Comparison of ENCODE assay signal across 16 cellular contexts in genomic region chr2:12304494-12305228, GRCh38.
DNase-seq lines count a peak whose midpoint lies in the region; ATAC-seq and TF ChIP-seq lines count a peak whose summit lies in the region.
"Had no signal": no experiment of that assay in that cellular context is flagged by ENCODE, and none has a peak within 500 bp of the region (broad histone marks: within the 10 kb centered on the region; RNA-seq: fewer than 3 reads in every experiment).

No MANE protein-coding gene starts in this region.

- POLR2A ChIA-PET in activated CD8-positive, alpha-beta T cell treated with anti-CD3 and anti-CD28 coated beads, Interleukin-2, amount 10 ng/mL, durations not matched to agents 7 days and 5 days (lab: Charles Lee), result interaction anchor here (1.0 kb wide), 1 partner anchor 9 kb away, joined by 3 read pairs; no protein-coding TSS in a partner anchor
- POLR2A ChIA-PET in activated CD8-positive, alpha-beta T cell treated with anti-CD3 and anti-CD28 coated beads for 36 hours (lab: Charles Lee), result interaction anchor here (0.5 kb wide), 1 partner anchor 96 kb away, joined by 3 read pairs; no protein-coding TSS in a partner anchor

- H3K27ac ChIP-seq in endodermal cell (ENCODE audit: low read depth, low read length) (no peak overlapping the region), osteoblast (ENCODE audit: low read depth, low read length) (no peak overlapping the region), spleen (no peak overlapping the region)
- H3K27ac ChIP-seq: thoracic aorta had no signal

- no peaks in the 10 kb centered on the region for H3K27me3 ChIP-seq in endodermal cell (ENCODE audit: control insufficient read depth, insufficient read depth, low read length, poor library complexity, severe bottlenecking)
- no peaks in the 10 kb centered on the region for H3K27me3 ChIP-seq in osteoblast (ENCODE audit: insufficient read depth, low read length)
- no peaks in the 10 kb centered on the region for H3K27me3 ChIP-seq in spleen (replicated peaks in 1 of 7)

- 89 to 93% methylated on average over 2 of the region's 2 CpGs for WGBS in endodermal cell (ENCODE audit: insufficient coverage in 1 of 2, insufficient read length in 1 of 2), 2 experiments
- 53 to 68% (median 63%) methylated on average over 2 of the region's 2 CpGs for WGBS in spleen, 5 donors

- no peaks in the 10 kb centered on the region for H4K20me1 ChIP-seq in osteoblast (ENCODE audit: insufficient read depth, low read length)

- DNase-seq in activated CD8-positive, alpha-beta T cell treated with anti-CD3 and anti-CD28 coated beads, Interleukin-2, amount 10 ng/mL, durations not matched to agents 7 days and 5 days, result no peak
- no peak for DNase-seq in activated CD8-positive, alpha-beta T cell treated with anti-CD3 and anti-CD28 coated beads for 36 hours
- peak; percentile 30 for DNase-seq in NCI-H1105 (lab: John Stamatoyannopoulos, UW)
- DNase-seq in endodermal cell, result no peak
- DNase-seq in osteoblast (ENCODE audit: insufficient read length, low spot score, missing footprints), result peak; percentile 3
- DNase-seq in spleen, result no peak
- DNase-seq: activated CD4-positive, alpha-beta T cell treated with anti-CD3 and anti-CD28 coated beads, Interleukin-2, amount 10 ng/mL, durations not matched to agents 7 days and 5 days; activated T-cell treated with anti-CD3 and anti-CD28 coated beads, Interleukin-2, amount 50 U/mL, for 72 hours; Caco-2; GF-D8; MM.1S; natural killer cell had no signal

- H3K9me3 ChIP-seq in endodermal cell (ENCODE audit: control insufficient read depth, low read length) (peaks cover 5% of the 10 kb centered on the region), osteoblast (ENCODE audit: low read depth, low read length) (no peaks in the 10 kb centered on the region), spleen (no peaks in the 10 kb centered on the region)
- H3K9me3 ChIP-seq: Caco-2, thoracic aorta had no signal

- H3K4me1 ChIP-seq in endodermal cell (ENCODE audit: control insufficient read depth, insufficient read depth, low read length) (peaks cover 4% of the 10 kb centered on the region), osteoblast (ENCODE audit: insufficient read depth, low read length) (peaks cover 23% of the 10 kb centered on the region), spleen (peaks cover 0 to 7% (median 0%) of the 10 kb centered on the region in 6 donors)
- H3K4me1 ChIP-seq: Caco-2 had no signal

- intact Hi-C loops in activated CD8-positive, alpha-beta T cell treated with anti-CD3 and anti-CD28 coated beads for 36 hours (cut with micrococcal nuclease), result no loop called here
- intact Hi-C loops in spleen (cut with DNase I; ENCODE audit: low total_unique reads), result no loop called here

- no peak for TF ChIP-seq CTCF in activated CD8-positive, alpha-beta T cell treated with anti-CD3 and anti-CD28 coated beads for 36 hours (IDR thresholded peaks at IDR 0.05)
- TF ChIP-seq CTCF in endodermal cell (conservative IDR thresholded peaks at IDR 0.05) (no peak), osteoblast (IDR thresholded peaks at IDR 0.05; ENCODE audit: extremely low read depth, low read depth, low read length) (no peak), spleen (IDR thresholded peaks at IDR 0.05 in 8 of 11, conservative IDR thresholded peaks at IDR 0.05 in 3 of 11) (no peak)

- H3K27ac Mint-ChIP-seq in activated CD8-positive, alpha-beta T cell treated with anti-CD3 and anti-CD28 coated beads, Interleukin-2, amount 10 ng/mL, durations not matched to agents 7 days and 5 days, result peak overlapping the region; percentile 50
- H3K27ac Mint-ChIP-seq in activated CD8-positive, alpha-beta T cell treated with anti-CD3 and anti-CD28 coated beads for 36 hours, result no peak overlapping the region
- no peak overlapping the region for H3K27ac Mint-ChIP-seq in endodermal cell
- H3K27ac Mint-ChIP-seq: activated T-cell treated with anti-CD3 and anti-CD28 coated beads, Interleukin-2, amount 50 U/mL, for 72 hours; dendritic cell treated with granulocyte-macrophage colony-stimulating factor and Interleukin-4, amounts not matched to agents 40 ng/mL and 50 ng/mL, for 4 days; natural killer cell had no signal

- H3K36me3 ChIP-seq in endodermal cell (ENCODE audit: control insufficient read depth, insufficient read depth, low read length) (no peaks in the 10 kb centered on the region), osteoblast (ENCODE audit: insufficient read depth, low read length) (no peaks in the 10 kb centered on the region), spleen (no peaks in the 10 kb centered on the region)
- H3K36me3 ChIP-seq: thoracic aorta had no signal

- no peaks in the 10 kb centered on the region for H3K27me3 Mint-ChIP-seq in activated CD8-positive, alpha-beta T cell treated with anti-CD3 and anti-CD28 coated beads, Interleukin-2, amount 10 ng/mL, durations not matched to agents 7 days and 5 days (ENCODE audit: low read depth)
- H3K27me3 Mint-ChIP-seq in activated CD8-positive, alpha-beta T cell treated with anti-CD3 and anti-CD28 coated beads for 36 hours, result no peaks in the 10 kb centered on the region
- H3K27me3 Mint-ChIP-seq in endodermal cell (ENCODE audit: insufficient read depth), result no peaks in the 10 kb centered on the region
- H3K27me3 Mint-ChIP-seq: activated CD4-positive, alpha-beta T cell treated with anti-CD3 and anti-CD28 coated beads, Interleukin-2, amount 10 ng/mL, durations not matched to agents 7 days and 5 days had no signal

- H3K4me3 Mint-ChIP-seq in activated CD8-positive, alpha-beta T cell treated with anti-CD3 and anti-CD28 coated beads, Interleukin-2, amount 10 ng/mL, durations not matched to agents 7 days and 5 days, result no peak overlapping the region
- H3K4me3 Mint-ChIP-seq in activated CD8-positive, alpha-beta T cell treated with anti-CD3 and anti-CD28 coated beads for 36 hours, result no peak overlapping the region
- no peak overlapping the region for H3K4me3 Mint-ChIP-seq in endodermal cell
- H3K4me3 Mint-ChIP-seq: activated CD4-positive, alpha-beta T cell treated with anti-CD3 and anti-CD28 coated beads, Interleukin-2, amount 10 ng/mL, durations not matched to agents 7 days and 5 days; activated T-cell treated with anti-CD3 and anti-CD28 coated beads, Interleukin-2, amount 50 U/mL, for 72 hours; dendritic cell treated with granulocyte-macrophage colony-stimulating factor and Interleukin-4, amounts not matched to agents 40 ng/mL and 50 ng/mL, for 4 days; natural killer cell had no signal

- H3K9ac ChIP-seq in endodermal cell (ENCODE audit: extremely low read depth, low read length, poor library complexity, severe bottlenecking), result no peak overlapping the region

- TF ChIP-seq POLR2A in spleen (IDR thresholded peaks at IDR 0.05), result no peak

- no peak overlapping the region for H2AFZ ChIP-seq in osteoblast (ENCODE audit: low read length)

- no peak overlapping the region for H3K4me2 ChIP-seq in osteoblast (ENCODE audit: insufficient read depth, low read length)

- H3K4me3 ChIP-seq in endodermal cell (ENCODE audit: low read length), result peak overlapping the region; percentile 19
- no peak overlapping the region for H3K4me3 ChIP-seq in osteoblast (ENCODE audit: insufficient read depth, low read length)
- H3K4me3 ChIP-seq in spleen, result no peak overlapping the region
- H3K4me3 ChIP-seq: thoracic aorta had no signal

- H3K79me2 ChIP-seq in osteoblast (ENCODE audit: insufficient read depth, low read length), result no peaks in the 10 kb centered on the region

- H3K4me1 Mint-ChIP-seq in activated CD8-positive, alpha-beta T cell treated with anti-CD3 and anti-CD28 coated beads, Interleukin-2, amount 10 ng/mL, durations not matched to agents 7 days and 5 days (ENCODE audit: low read depth), result peaks cover 44% of the 10 kb centered on the region
- peaks cover 39% of the 10 kb centered on the region for H3K4me1 Mint-ChIP-seq in activated CD8-positive, alpha-beta T cell treated with anti-CD3 and anti-CD28 coated beads for 36 hours (ENCODE audit: low read depth)
- H3K4me1 Mint-ChIP-seq in endodermal cell, result peaks cover 17% of the 10 kb centered on the region

- no peaks in the 10 kb centered on the region for H3K9me3 Mint-ChIP-seq in activated CD8-positive, alpha-beta T cell treated with anti-CD3 and anti-CD28 coated beads, Interleukin-2, amount 10 ng/mL, durations not matched to agents 7 days and 5 days (ENCODE audit: insufficient read depth)
- no peaks in the 10 kb centered on the region for H3K9me3 Mint-ChIP-seq in activated CD8-positive, alpha-beta T cell treated with anti-CD3 and anti-CD28 coated beads for 36 hours
- no peaks in the 10 kb centered on the region for H3K9me3 Mint-ChIP-seq in endodermal cell
- H3K9me3 Mint-ChIP-seq: dendritic cell treated with granulocyte-macrophage colony-stimulating factor and Interleukin-4, amounts not matched to agents 40 ng/mL and 50 ng/mL, for 4 days; natural killer cell had no signal

- peaks cover 6% of the 10 kb centered on the region for H3K36me3 Mint-ChIP-seq in activated CD8-positive, alpha-beta T cell treated with anti-CD3 and anti-CD28 coated beads, Interleukin-2, amount 10 ng/mL, durations not matched to agents 7 days and 5 days (ENCODE audit: low read depth)
- H3K36me3 Mint-ChIP-seq in activated CD8-positive, alpha-beta T cell treated with anti-CD3 and anti-CD28 coated beads for 36 hours (ENCODE audit: low read depth), result no peaks in the 10 kb centered on the region
- no peaks in the 10 kb centered on the region for H3K36me3 Mint-ChIP-seq in endodermal cell (ENCODE audit: low read depth)
- H3K36me3 Mint-ChIP-seq: natural killer cell had no signal

- ATAC-seq in activated CD8-positive, alpha-beta T cell treated with anti-CD3 and anti-CD28 coated beads, Interleukin-2, amount 10 ng/mL, durations not matched to agents 7 days and 5 days, result no peak
- ATAC-seq in activated CD8-positive, alpha-beta T cell treated with anti-CD3 and anti-CD28 coated beads for 36 hours, result no peak
- ATAC-seq in HG03196 (IDR thresholded peaks at IDR 0.05; ENCODE audit: unreplicated experiment) (no peak), HG03135 (IDR thresholded peaks at IDR 0.05; ENCODE audit: unreplicated experiment) (no peak)
- ATAC-seq: activated T-cell treated with anti-CD3 and anti-CD28 coated beads, Interleukin-2, amount 50 U/mL, for 72 hours; natural killer cell had no signal

- CTCF ChIA-PET in activated CD8-positive, alpha-beta T cell treated with anti-CD3 and anti-CD28 coated beads, Interleukin-2, amount 10 ng/mL, durations not matched to agents 7 days and 5 days (lab: Charles Lee), result interaction anchor here (1.1 to 1.2 kb wide), 2 partner anchors 8 to 412 kb away, joined by 3 to 4 read pairs; no protein-coding TSS in a partner anchor
- CTCF ChIA-PET in activated CD8-positive, alpha-beta T cell treated with anti-CD3 and anti-CD28 coated beads for 36 hours (lab: Charles Lee), result interaction anchor here (1.0 to 2.6 kb wide), 3 partner anchors 9 to 14 kb away, joined by 3 to 10 read pairs (median 6); no protein-coding TSS in a partner anchor

Comparison
In these comparisons a context has a peak if more than half of its experiments do, and no peak if none do; other contexts are left out.
1. DNase-seq: peak in NCI-H1105 (single experiment) and osteoblast (single experiment); none in activated CD8-positive, alpha-beta T cell treated with anti-CD3 and anti-CD28 coated beads, Interleukin-2, amount 10 ng/mL, durations not matched to agents 7 days and 5 days (single experiment), activated CD8-positive, alpha-beta T cell treated with anti-CD3 and anti-CD28 coated beads for 36 hours (single experiment), endodermal cell (single experiment) and spleen (single experiment).